Comparison of ENCODE assay signal across 10 cellular contexts in the genomic region with DNA sequence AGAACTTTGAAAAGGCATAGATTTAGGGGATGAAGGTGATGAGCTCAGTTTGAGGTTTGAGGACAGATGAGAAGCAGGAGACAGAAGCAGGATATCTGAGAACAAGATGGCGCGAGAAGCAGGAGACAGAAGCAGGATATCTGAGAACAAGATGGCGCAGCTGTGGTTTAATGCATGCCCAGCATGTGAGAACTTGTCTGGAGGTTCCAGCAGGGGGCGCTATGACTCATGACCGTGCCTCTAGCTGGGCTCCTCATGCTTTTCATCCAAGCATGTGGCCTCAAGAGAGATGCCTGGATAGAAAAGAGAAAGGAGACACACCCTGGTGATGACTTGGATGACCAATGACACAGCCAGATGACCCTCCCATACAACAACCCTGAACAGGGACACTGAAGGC. TPM values are rescaled to one million over a fixed set of nuclear protein-coding genes. Genes with fewer than 3 reads are reported as not detected.
"Had no signal": no experiment of that assay in that cellular context is flagged by ENCODE, and none has a peak within 500 bp of the region (broad histone marks: within the 10 kb centered on the region; RNA-seq: fewer than 3 reads in every experiment).

No MANE protein-coding gene starts in this region.

RNA-seq across cellular contexts. Expression of a gene that starts 10.9 kb away (rescaled TPM):
- total RNA-seq: occipital lobe had no signal

RNA-seq across cellular contexts. Expression of a gene that starts 15.4 kb away (rescaled TPM):
- total RNA-seq: occipital lobe had no signal

RNA-seq across cellular contexts. Expression of a gene that starts 32.2 kb away (rescaled TPM):
- total RNA-seq: activated B cell treated with CpG ODN at 0.5 μM for 24 hours; activated T-cell treated with anti-CD3 and anti-CD28 coated beads, Interleukin-2, amount 50 U/mL, for 72 hours; left cardiac atrium; lung; occipital lobe had no signal

RNA-seq across cellular contexts. Expression of a gene that starts 40.6 kb away (rescaled TPM):
- total RNA-seq: activated B cell treated with CpG ODN at 0.5 μM for 24 hours; activated T-cell treated with anti-CD3 and anti-CD28 coated beads, Interleukin-2, amount 50 U/mL, for 72 hours; heart left ventricle; mesenteric fat pad; neural crest cell; occipital lobe; tibial nerve had no signal
- polyA plus RNA-seq: heart left ventricle; naive thymus-derived CD4-positive, alpha-beta T cell had no signal
